Comparison of ENCODE assay signal across 22 cellular contexts in the genomic region with DNA sequence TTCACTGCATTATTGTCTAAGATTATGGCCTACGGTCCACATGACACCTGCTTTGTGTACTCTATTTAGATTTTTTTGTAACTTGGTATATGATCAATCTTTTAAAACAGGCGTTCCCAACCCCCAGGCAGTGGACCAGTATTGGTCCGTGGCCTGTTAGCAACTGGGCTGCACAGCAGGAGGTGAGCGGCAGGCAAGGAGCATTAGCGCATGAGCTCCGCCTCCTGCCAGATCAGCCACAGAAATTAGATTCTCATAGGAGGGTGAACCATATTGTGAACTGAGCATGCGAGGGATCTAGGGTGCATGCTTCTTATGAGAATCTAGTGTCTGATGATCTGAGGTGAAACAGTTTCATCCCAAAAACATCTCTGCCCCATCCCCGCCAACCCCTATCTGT.
"Had no signal": no experiment of that assay in that cellular context is flagged by ENCODE, and none has a peak within 500 bp of the region (broad histone marks: within the 10 kb centered on the region; RNA-seq: fewer than 3 reads in every experiment).

No MANE protein-coding gene starts in this region.

- H3K27me3 ChIP-seq: breast epithelium, colonic mucosa had no signal

- H3K9me3 Mint-ChIP-seq: activated naive CD4-positive, alpha-beta T cell treated with anti-CD3 and anti-CD28 coated beads, Interleukin-2, amount 50 U/mL, for 24 hours; activated T-cell treated with anti-CD3 and anti-CD28 coated beads, Interleukin-2, amount 50 U/mL, for 24 hours; activated T-helper 1 cell treated with anti-CD3 and anti-CD28 coated beads, Interleukin-12 subunit alpha, Interleukin-12 subunit beta, Interleukin-2, Interleukin-4 antibody, amounts not matched to agents 30 ng/mL and 10 ng/mL and 1 ng/mL, durations not matched to agents 14 hours and 24 hours and 36 hours had no signal

- ATAC-seq: activated CD4-positive, alpha-beta T cell treated with anti-CD3 and anti-CD28 coated beads for 36 hours; activated CD8-positive, alpha-beta T cell treated with anti-CD3 and anti-CD28 coated beads, Interleukin-2, amount 10 ng/mL, durations not matched to agents 7 days and 5 days; PC-3; T-helper 17 cell had no signal

- H3K36me3 ChIP-seq: breast epithelium, colonic mucosa had no signal

- H3K27ac Mint-ChIP-seq: activated CD4-positive, alpha-beta T cell treated with anti-CD3 and anti-CD28 coated beads for 36 hours; activated CD8-positive, alpha-beta T cell treated with anti-CD3 and anti-CD28 coated beads, Interleukin-2, amount 10 ng/mL, durations not matched to agents 7 days and 5 days; activated naive CD4-positive, alpha-beta T cell treated with anti-CD3 and anti-CD28 coated beads, Interleukin-2, amount 50 U/mL, for 24 hours; activated T-cell treated with anti-CD3 and anti-CD28 coated beads, Interleukin-2, amount 50 U/mL, for 24 hours; activated T-helper 1 cell treated with anti-CD3 and anti-CD28 coated beads, Interleukin-12 subunit alpha, Interleukin-12 subunit beta, Interleukin-2, Interleukin-4 antibody, amounts not matched to agents 30 ng/mL and 10 ng/mL and 1 ng/mL, durations not matched to agents 14 hours and 24 hours and 36 hours; T-helper 17 cell had no signal

- H3K9me3 ChIP-seq: breast epithelium, colonic mucosa had no signal

- H3K4me3 Mint-ChIP-seq: activated CD4-positive, alpha-beta T cell treated with anti-CD3 and anti-CD28 coated beads for 36 hours; activated CD8-positive, alpha-beta T cell treated with anti-CD3 and anti-CD28 coated beads, Interleukin-2, amount 10 ng/mL, durations not matched to agents 7 days and 5 days; activated naive CD4-positive, alpha-beta T cell treated with anti-CD3 and anti-CD28 coated beads, Interleukin-2, amount 50 U/mL, for 24 hours; activated T-cell treated with anti-CD3 and anti-CD28 coated beads, Interleukin-2, amount 50 U/mL, for 24 hours; activated T-helper 1 cell treated with anti-CD3 and anti-CD28 coated beads, Interleukin-12 subunit alpha, Interleukin-12 subunit beta, Interleukin-2, Interleukin-4 antibody, amounts not matched to agents 30 ng/mL and 10 ng/mL and 1 ng/mL, durations not matched to agents 14 hours and 24 hours and 36 hours; T-helper 17 cell had no signal

- H3K27ac ChIP-seq: breast epithelium, colonic mucosa had no signal

- DNase-seq: activated CD4-positive, alpha-beta T cell treated with anti-CD3 and anti-CD28 coated beads for 36 hours; activated CD8-positive, alpha-beta T cell treated with anti-CD3 and anti-CD28 coated beads, Interleukin-2, amount 10 ng/mL, durations not matched to agents 7 days and 5 days; activated effector memory CD4-positive, alpha-beta T cell treated with Interleukin-2 at 50 U/mL for 16 hours; activated naive CD4-positive, alpha-beta T cell; activated T-cell treated with anti-CD3 and anti-CD28 coated beads, Interleukin-2, amount 50 U/mL, for 24 hours; aorta; caudate nucleus; colonic mucosa; NCI-H1092; NCI-H1417; NCI-H1930; NCI-H2171; NCI-H2227 treated with DMSO at 0.1 percent for 48 hours; NCI-H446 treated with DMSO at 0.1 percent for 48 hours; NCI-H524 treated with DMSO at 0.1 percent for 48 hours; PC-3; SHP77; T-helper 17 cell; T-helper 9 cell had no signal

- H3K4me1 Mint-ChIP-seq: activated CD4-positive, alpha-beta T cell treated with anti-CD3 and anti-CD28 coated beads for 36 hours; activated naive CD4-positive, alpha-beta T cell treated with anti-CD3 and anti-CD28 coated beads, Interleukin-2, amount 50 U/mL, for 24 hours; T-helper 17 cell had no signal

- H3K4me1 ChIP-seq: breast epithelium, colonic mucosa had no signal

- H3K4me3 ChIP-seq: breast epithelium, colonic mucosa had no signal

- H3K36me3 Mint-ChIP-seq: activated naive CD4-positive, alpha-beta T cell treated with anti-CD3 and anti-CD28 coated beads, Interleukin-2, amount 50 U/mL, for 24 hours had no signal
